33 cellular contexts compared by ENCODE assay signal in genomic region chr4:8842614-8843013, GRCh38. TPM values are rescaled to one million over a fixed set of nuclear protein-coding genes. Genes with fewer than 3 reads are reported as not detected.
"Had no signal": no experiment of that assay in that cellular context is flagged by ENCODE, and none has a peak within 500 bp of the region (broad histone marks: within the 10 kb centered on the region; RNA-seq: fewer than 3 reads in every experiment).

No MANE protein-coding gene starts in this region.

- DNase-seq: hypothalamus; immature natural killer cell; kidney; mesendoderm; naive B cell; natural killer cell; nephron progenitor cell; occipital lobe; psoas muscle; small intestine; stimulated activated CD4-positive, alpha-beta T cell treated with anti-CD3 and anti-CD28 coated beads, Interleukin-4, amount 100 ng/mL, for 24 hours; stimulated activated naive CD4-positive, alpha-beta T cell; trophoblast cell; upper lobe of right lung had no signal

- H3K9me3 ChIP-seq: left lung, neutrophil, suprapubic skin, thoracic aorta, uterus had no signal

- H3K27me3 ChIP-seq: right atrium auricular region, uterus had no signal

- FAIRE-seq: islet of Langerhans, kidney, small intestine had no signal

- H3K27ac ChIP-seq: left lung, neural progenitor cell, neutrophil, parathyroid adenoma, psoas muscle, right atrium auricular region, spleen, suprapubic skin, thoracic aorta, tibial artery, upper lobe of right lung, uterus had no signal

- H3K4me1 ChIP-seq: left lung, parathyroid adenoma, psoas muscle, right atrium auricular region, spleen, suprapubic skin, tibial artery, upper lobe of right lung, uterus had no signal

- H3K4me3 ChIP-seq: left lung, lung, neural progenitor cell, psoas muscle, right atrium auricular region, spleen, suprapubic skin, thoracic aorta, tibial artery, upper lobe of right lung, uterus had no signal

- ATAC-seq: left colon; left lung; natural killer cell; psoas muscle; sciatic nerve; stimulated activated effector memory CD8-positive, alpha-beta T cell treated with anti-CD3 and anti-CD28 coated beads, Interleukin-12 subunit alpha, Interleukin-12 subunit beta, amount 100 ng/mL, for 72 hours; upper lobe of right lung had no signal

- H3K36me3 ChIP-seq: left lung, neural progenitor cell, neutrophil, right atrium auricular region, spleen, suprapubic skin, thoracic aorta, tibial artery, upper lobe of right lung, uterus had no signal

RNA-seq across cellular contexts. Expression of gene HMX1, which starts 29.0 kb away (rescaled TPM):
- total RNA-seq: kidney, left colon, left lung, liver, lung, mononuclear cell, natural killer cell, psoas muscle, renal cortical epithelial cell, right atrium auricular region, sciatic nerve, spleen, subcutaneous adipose tissue, suprapubic skin, upper lobe of right lung had no signal
- polyA plus RNA-seq: immature natural killer cell, liver, lung, psoas muscle, small intestine, spleen had no signal
